8 cellular contexts compared by ENCODE assay signal in genomic region chr14:53217283-53217994, GRCh38.
DNase-seq lines count a peak whose midpoint lies in the region; ATAC-seq and TF ChIP-seq lines count a peak whose summit lies in the region.

No MANE protein-coding gene starts in this region.

- H3K36me3 ChIP-seq in mesodermal cell (ENCODE audit: control insufficient read depth, insufficient read depth, low read length) = no peaks in the 10 kb centered on the region

- H3K4me3 ChIP-seq in mesodermal cell (ENCODE audit: extremely low read depth, insufficient read depth, low read length, poor library complexity, severe bottlenecking) = peak overlapping the region; percentile 47

- peak; percentile 99 for ATAC-seq in HG03342 (IDR thresholded peaks at IDR 0.05; ENCODE audit: unreplicated experiment)

- H3K9me3 ChIP-seq in mesodermal cell (ENCODE audit: control insufficient read depth, low read length) = no peaks in the 10 kb centered on the region

- no peaks in the 10 kb centered on the region for H3K4me1 ChIP-seq in mesodermal cell (ENCODE audit: control insufficient read depth, insufficient read depth, low read length, poor library complexity, severe bottlenecking)

- WGBS in mesodermal cell (ENCODE audit: insufficient coverage in 2 of 2), 2 experiments = 1% methylated on average over 27 of the region's 39 CpGs

- peak; percentile 22 for TF ChIP-seq POLR2A in GM19099 (IDR thresholded peaks at IDR 0.05; ENCODE audit: extremely low read depth, insufficient read length, low read depth)

- no peak overlapping the region for H3K27ac ChIP-seq in mesodermal cell (ENCODE audit: low read depth, low read length, severe bottlenecking)

- DNase-seq in C1 segment of cervical spinal cord (lab: John Stamatoyannopoulos, UW) = peak in 10 of 14 donors; percentile 3 to 58 (median 34)
- peak; percentile 60 for DNase-seq in NCI-H510A treated with DMSO at 0.1 percent for 48 hours (lab: John Stamatoyannopoulos, UW)
- DNase-seq in activated CD4-positive, alpha-beta T cell treated with anti-CD3 and anti-CD28 coated beads, Interleukin-2, amount 50 U/mL, for 24 hours (ENCODE audit: low read depth in 1 of 2, low spot score in 1 of 2) = peak; percentile 39 to 47
- DNase-seq in effector CD8-positive, alpha-beta T cell (lab: John Stamatoyannopoulos, UW) = peak; percentile 51
- peak; percentile 35 to 38 for DNase-seq in stimulated activated CD8-positive, alpha-beta memory T cell treated with anti-CD3 and anti-CD28 coated beads, Interleukin-2, amount 100 ng/mL, for 1 hour (ENCODE audit: low read depth in 2 of 2)
